ENCODE assay signal across 8 cellular contexts in genomic region chr18:839224-840079, GRCh38. TPM values are rescaled to one million over a fixed set of nuclear protein-coding genes. Genes with fewer than 3 reads are reported as not detected.
DNase-seq lines count a peak whose midpoint lies in the region; ATAC-seq and TF ChIP-seq lines count a peak whose summit lies in the region.

No MANE protein-coding gene starts in this region.

- no peaks in the 10 kb centered on the region for H3K27me3 ChIP-seq in CD4-positive, alpha-beta memory T cell (ENCODE audit: insufficient read depth, low read length)
- H3K27me3 ChIP-seq in colonic mucosa = no peaks in the 10 kb centered on the region
- no peaks in the 10 kb centered on the region for H3K27me3 ChIP-seq in lower lobe of right lung (ENCODE audit: low read depth)

- TF ChIP-seq CTCF in colonic mucosa (IDR thresholded peaks at IDR 0.05) = peak; percentile 98
- peak; percentile 100 for TF ChIP-seq CTCF in lower lobe of right lung (IDR thresholded peaks at IDR 0.05)

- POLR2A ChIA-PET in CD4-positive, alpha-beta memory T cell (lab: Charles Lee; ENCODE audit: partially characterized antibody) = interaction anchor here (1.0 kb wide), 1 partner anchor 9 kb away, joined by 3 read pairs; no protein-coding TSS in a partner anchor

- H3K4me1 ChIP-seq in CD4-positive, alpha-beta memory T cell (ENCODE audit: insufficient read depth, low read length) = no peaks in the 10 kb centered on the region
- H3K4me1 ChIP-seq in colonic mucosa (no peaks in the 10 kb centered on the region), lower lobe of right lung (peaks cover 4% of the 10 kb centered on the region)

- no peaks in the 10 kb centered on the region for H3K36me3 ChIP-seq in CD4-positive, alpha-beta memory T cell (ENCODE audit: insufficient read depth, low read length)
- H3K36me3 ChIP-seq in colonic mucosa = no peaks in the 10 kb centered on the region
- H3K36me3 ChIP-seq in lower lobe of right lung = no peaks in the 10 kb centered on the region

- H3K36me3 Mint-ChIP-seq in CD4-positive, alpha-beta memory T cell = no peaks in the 10 kb centered on the region

- no peak overlapping the region for H3K27ac Mint-ChIP-seq in CD4-positive, alpha-beta memory T cell

- CTCF ChIA-PET in CD4-positive, alpha-beta memory T cell (lab: Charles Lee; ENCODE audit: partially characterized antibody) = interaction anchor here (0.6 to 16.4 kb wide), 50 partner anchors 9 to 267 kb away, joined by 3 to 589 read pairs (median 4); partner anchors contain the start of gene ENOSF1

- no peak overlapping the region for H3K4me3 Mint-ChIP-seq in CD4-positive, alpha-beta memory T cell

- no peak overlapping the region for H3K9ac ChIP-seq in colonic mucosa (ENCODE audit: low read depth in 2 of 2, low read length in 2 of 2)

- H3K9me3 ChIP-seq in CD4-positive, alpha-beta memory T cell (ENCODE audit: control insufficient read depth in 1 of 2, low read length in 2 of 2) = no peaks in the 10 kb centered on the region
- H3K9me3 ChIP-seq in colonic mucosa (no peaks in the 10 kb centered on the region), lower lobe of right lung (no peaks in the 10 kb centered on the region)

- peaks cover 2 to 8% of the 10 kb centered on the region in 2 donors for H3K27me3 Mint-ChIP-seq in CD4-positive, alpha-beta memory T cell

- H3K9me3 Mint-ChIP-seq in CD4-positive, alpha-beta memory T cell = no peaks in the 10 kb centered on the region

- no peak overlapping the region for H3K4me3 ChIP-seq in CD4-positive, alpha-beta memory T cell (ENCODE audit: low read length in 2 of 2)
- H3K4me3 ChIP-seq in colonic mucosa (no peak overlapping the region), lower lobe of right lung (no peak overlapping the region)

- H3K27ac ChIP-seq in CD4-positive, alpha-beta memory T cell (ENCODE audit: low read depth, low read length) = no peak overlapping the region
- H3K27ac ChIP-seq in colonic mucosa (no peak overlapping the region), lower lobe of right lung (no peak overlapping the region)

- intact Hi-C loops in CD4-positive, alpha-beta memory T cell (cut with micrococcal nuclease) = loop anchor here (1.0 kb wide), 3 partner anchors 97 to 215 kb away; partner anchors contain the start of gene ENOSF1
- intact Hi-C loops in colonic mucosa (cut with DNase I) = loop anchor here (5.0 kb wide), 1 partner anchor 217 kb away; no protein-coding TSS in a partner anchor
- intact Hi-C loops in lower lobe of right lung (cut with DNase I) = loop anchor here (10.0 kb wide), 1 partner anchor 215 kb away; no protein-coding TSS in a partner anchor

- ATAC-seq in GM19372 (IDR thresholded peaks at IDR 0.05; ENCODE audit: low read depth, unreplicated experiment) (peak; percentile 98), HG03439 (IDR thresholded peaks at IDR 0.05; ENCODE audit: unreplicated experiment) (peak; percentile 95), lower lobe of right lung (peak; percentile 94 to 96)

- peaks cover 0 to 6% (median 0%) of the 10 kb centered on the region in 4 donors for H3K4me1 Mint-ChIP-seq in CD4-positive, alpha-beta memory T cell

- DNase-seq in CD4-positive, alpha-beta memory T cell = peak; percentile 67 to 75 (median 72)
- peak; percentile 68 for DNase-seq in NCI-H510A treated with DMSO at 0.1 percent for 48 hours (lab: John Stamatoyannopoulos, UW)
- peak; percentile 93 for DNase-seq in activated CD4-positive, alpha-beta T cell treated with anti-CD3 and anti-CD28 coated beads for 48 hours
- DNase-seq in colonic mucosa = peak; percentile 90
- DNase-seq in lower lobe of right lung = peak; percentile 90
- DNase-seq in stimulated activated CD8-positive, alpha-beta memory T cell treated with anti-CD3 and anti-CD28 coated beads, Interleukin-12 subunit alpha, Interleukin-12 subunit beta, amount 100 ng/mL, for 1 hour (ENCODE audit: low read depth) = peak; percentile 82

RNA-seq across cellular contexts. Expression of gene YES1, which starts 27.4 kb away (rescaled TPM):
- total RNA-seq in CD4-positive, alpha-beta memory T cell = 1 to 10 TPM; 4.9 to 7.9 TPM
- 1 to 10 TPM; 1.9 to 2.0 TPM for polyA plus RNA-seq in CD4-positive, alpha-beta memory T cell
- total RNA-seq in colonic mucosa (10 to 100 TPM; 56.3 to 83.4 TPM), lower lobe of right lung (42.0 TPM)
